In the genomic region with DNA sequence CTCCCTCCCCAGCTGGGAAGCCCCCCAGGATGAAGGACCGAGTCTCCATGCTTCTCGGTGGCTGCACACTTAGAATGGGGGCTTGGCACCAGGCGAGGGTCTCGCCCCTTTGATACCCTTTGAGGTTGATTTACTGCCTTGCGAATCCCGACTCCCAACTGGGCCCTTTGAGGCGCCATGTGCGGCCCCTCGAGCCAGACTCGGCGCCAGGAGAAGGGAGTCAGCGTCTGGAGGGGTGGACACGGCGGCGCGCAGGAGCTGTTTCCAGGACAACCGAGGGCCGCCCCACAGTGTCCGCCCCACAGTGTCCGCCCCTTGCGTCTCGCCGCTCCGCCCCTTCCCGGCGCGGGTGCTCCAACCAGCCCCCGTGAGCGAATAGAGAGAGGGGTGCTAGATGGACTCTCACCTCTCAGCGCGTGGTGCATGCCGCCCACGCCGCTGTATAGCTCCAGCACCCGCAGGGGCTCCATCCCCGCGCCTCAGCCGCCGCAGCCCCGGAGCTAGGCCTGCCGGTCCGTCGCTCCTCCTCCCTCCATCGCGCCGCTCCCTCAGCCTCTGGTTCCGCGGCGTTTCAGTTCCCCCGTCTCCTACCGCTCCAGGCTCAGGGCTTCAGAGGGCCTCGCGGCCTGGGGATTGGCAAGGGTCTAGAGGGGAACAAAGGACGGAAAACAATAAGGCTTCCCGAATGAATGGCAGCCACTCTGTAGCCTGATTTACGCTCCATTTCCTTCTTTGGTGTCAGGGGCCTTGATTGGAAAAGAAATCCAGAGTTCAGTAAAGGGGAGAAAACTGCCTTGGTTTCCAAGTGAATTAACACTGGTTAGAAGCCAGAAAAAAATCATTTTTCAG, we compare ENCODE assay signal across 1 cellular context.
TF ChIP-seq lines count a peak whose summit lies in the region.

A gene with protein sequence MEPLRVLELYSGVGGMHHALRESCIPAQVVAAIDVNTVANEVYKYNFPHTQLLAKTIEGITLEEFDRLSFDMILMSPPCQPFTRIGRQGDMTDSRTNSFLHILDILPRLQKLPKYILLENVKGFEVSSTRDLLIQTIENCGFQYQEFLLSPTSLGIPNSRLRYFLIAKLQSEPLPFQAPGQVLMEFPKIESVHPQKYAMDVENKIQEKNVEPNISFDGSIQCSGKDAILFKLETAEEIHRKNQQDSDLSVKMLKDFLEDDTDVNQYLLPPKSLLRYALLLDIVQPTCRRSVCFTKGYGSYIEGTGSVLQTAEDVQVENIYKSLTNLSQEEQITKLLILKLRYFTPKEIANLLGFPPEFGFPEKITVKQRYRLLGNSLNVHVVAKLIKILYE (minus strand): TSS at position 508 of the 849 bp plus-strand sequence. CDS start 38 bp downstream, at position 470.

TF ChIP-seq in K562, 482 proteins besides CTCF, POLR2A, EP300 and RAD21 (continued from another document and continues in another):
- TF ChIP-seq, protein P1, sequence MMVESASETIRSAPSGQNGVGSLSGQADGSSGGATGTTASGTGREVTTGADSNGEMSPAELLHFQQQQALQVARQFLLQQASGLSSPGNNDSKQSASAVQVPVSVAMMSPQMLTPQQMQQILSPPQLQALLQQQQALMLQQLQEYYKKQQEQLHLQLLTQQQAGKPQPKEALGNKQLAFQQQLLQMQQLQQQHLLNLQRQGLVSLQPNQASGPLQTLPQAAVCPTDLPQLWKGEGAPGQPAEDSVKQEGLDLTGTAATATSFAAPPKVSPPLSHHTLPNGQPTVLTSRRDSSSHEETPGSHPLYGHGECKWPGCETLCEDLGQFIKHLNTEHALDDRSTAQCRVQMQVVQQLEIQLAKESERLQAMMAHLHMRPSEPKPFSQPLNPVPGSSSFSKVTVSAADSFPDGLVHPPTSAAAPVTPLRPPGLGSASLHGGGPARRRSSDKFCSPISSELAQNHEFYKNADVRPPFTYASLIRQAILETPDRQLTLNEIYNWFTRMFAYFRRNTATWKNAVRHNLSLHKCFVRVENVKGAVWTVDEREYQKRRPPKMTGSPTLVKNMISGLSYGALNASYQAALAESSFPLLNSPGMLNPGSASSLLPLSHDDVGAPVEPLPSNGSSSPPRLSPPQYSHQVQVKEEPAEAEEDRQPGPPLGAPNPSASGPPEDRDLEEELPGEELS (CRISPR knock-in tag; IDR thresholded peaks at IDR 0.05; ENCODE audit: borderline replicate concordance), result no peak
- TF ChIP-seq, protein P2, sequence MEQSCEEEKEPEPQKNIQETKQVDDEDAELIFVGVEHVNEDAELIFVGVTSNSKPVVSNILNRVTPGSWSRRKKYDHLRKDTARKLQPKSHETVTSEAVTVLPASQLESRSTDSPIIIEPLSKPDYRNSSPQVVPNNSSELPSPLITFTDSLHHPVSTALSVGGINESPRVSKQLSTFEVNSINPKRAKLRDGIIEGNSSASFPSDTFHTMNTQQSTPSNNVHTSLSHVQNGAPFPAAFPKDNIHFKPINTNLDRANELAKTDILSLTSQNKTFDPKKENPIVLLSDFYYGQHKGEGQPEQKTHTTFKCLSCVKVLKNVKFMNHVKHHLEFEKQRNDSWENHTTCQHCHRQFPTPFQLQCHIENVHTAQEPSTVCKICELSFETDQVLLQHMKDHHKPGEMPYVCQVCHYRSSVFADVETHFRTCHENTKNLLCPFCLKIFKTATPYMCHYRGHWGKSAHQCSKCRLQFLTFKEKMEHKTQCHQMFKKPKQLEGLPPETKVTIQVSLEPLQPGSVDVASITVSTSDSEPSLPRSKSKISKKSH (CRISPR knock-in tag; IDR thresholded peaks at IDR 0.05), result no peak
- TF ChIP-seq, protein P3, sequence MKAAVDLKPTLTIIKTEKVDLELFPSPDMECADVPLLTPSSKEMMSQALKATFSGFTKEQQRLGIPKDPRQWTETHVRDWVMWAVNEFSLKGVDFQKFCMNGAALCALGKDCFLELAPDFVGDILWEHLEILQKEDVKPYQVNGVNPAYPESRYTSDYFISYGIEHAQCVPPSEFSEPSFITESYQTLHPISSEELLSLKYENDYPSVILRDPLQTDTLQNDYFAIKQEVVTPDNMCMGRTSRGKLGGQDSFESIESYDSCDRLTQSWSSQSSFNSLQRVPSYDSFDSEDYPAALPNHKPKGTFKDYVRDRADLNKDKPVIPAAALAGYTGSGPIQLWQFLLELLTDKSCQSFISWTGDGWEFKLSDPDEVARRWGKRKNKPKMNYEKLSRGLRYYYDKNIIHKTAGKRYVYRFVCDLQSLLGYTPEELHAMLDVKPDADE (conservative IDR thresholded peaks at IDR 0.05; ENCODE audit: control insufficient read depth, low read depth, low read length), result no peak; the same call in none of the 2 replicates
- TF ChIP-seq CBX1 (IDR thresholded peaks at IDR 0.05; ENCODE audit: low read depth) (peak; percentile 85; the same call in 1 of the 2 replicates), STAT5B (CRISPR knock-in tag; IDR thresholded peaks at IDR 0.05) (no peak), TAF15 (IDR thresholded peaks at IDR 0.05; ENCODE audit: low read depth, low read length) (no peak), BRCA1 (IDR thresholded peaks at IDR 0.05) (no peak), BRCA1 (CRISPR knock-in tag; IDR thresholded peaks at IDR 0.05) (no peak), DACH1 (IDR thresholded peaks at IDR 0.05; ENCODE audit: partially characterized antibody) (no peak), TAF7 (tag; IDR thresholded peaks at IDR 0.05) (peak; percentile 98), ZNF354B (CRISPR knock-in tag; IDR thresholded peaks at IDR 0.05) (no peak), SMAD4 (CRISPR knock-in tag; conservative IDR thresholded peaks at IDR 0.05) (peak; percentile 92), RCOR1 (IDR thresholded peaks at IDR 0.05; ENCODE audit: borderline replicate concordance in 1 of 2, low read depth in 2 of 2, low read length in 2 of 2) (peak in 1 of 2 experiments; percentile 60; a peak in 1 of 4 replicates), NR2C2 (CRISPR knock-in tag; IDR thresholded peaks at IDR 0.05) (0 out of 2 replicates have a peak, but pooled peaks have one; percentile 44), NR2C2 (tag; IDR thresholded peaks at IDR 0.05) (peak; percentile 68; the same call in 1 of the 2 replicates), ARID1B (IDR thresholded peaks at IDR 0.05) (no peak; the same call in 1 of the 2 replicates), RAD51 (IDR thresholded peaks at IDR 0.05; ENCODE audit: borderline replicate concordance, low read depth) (no peak), ZEB2 (IDR thresholded peaks at IDR 0.05) (peak; percentile 98), TEAD4 (IDR thresholded peaks at IDR 0.05; ENCODE audit: low read length) (peak; percentile 35; the same call in 1 of the 2 replicates), TEAD4 (CRISPR knock-in tag; IDR thresholded peaks at IDR 0.05; ENCODE audit: borderline replicate concordance) (no peak)
- TF ChIP-seq, protein P4, sequence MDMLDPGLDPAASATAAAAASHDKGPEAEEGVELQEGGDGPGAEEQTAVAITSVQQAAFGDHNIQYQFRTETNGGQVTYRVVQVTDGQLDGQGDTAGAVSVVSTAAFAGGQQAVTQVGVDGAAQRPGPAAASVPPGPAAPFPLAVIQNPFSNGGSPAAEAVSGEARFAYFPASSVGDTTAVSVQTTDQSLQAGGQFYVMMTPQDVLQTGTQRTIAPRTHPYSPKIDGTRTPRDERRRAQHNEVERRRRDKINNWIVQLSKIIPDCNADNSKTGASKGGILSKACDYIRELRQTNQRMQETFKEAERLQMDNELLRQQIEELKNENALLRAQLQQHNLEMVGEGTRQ (CRISPR knock-in tag; IDR thresholded peaks at IDR 0.05), result no peak
- TF ChIP-seq, protein P5, sequence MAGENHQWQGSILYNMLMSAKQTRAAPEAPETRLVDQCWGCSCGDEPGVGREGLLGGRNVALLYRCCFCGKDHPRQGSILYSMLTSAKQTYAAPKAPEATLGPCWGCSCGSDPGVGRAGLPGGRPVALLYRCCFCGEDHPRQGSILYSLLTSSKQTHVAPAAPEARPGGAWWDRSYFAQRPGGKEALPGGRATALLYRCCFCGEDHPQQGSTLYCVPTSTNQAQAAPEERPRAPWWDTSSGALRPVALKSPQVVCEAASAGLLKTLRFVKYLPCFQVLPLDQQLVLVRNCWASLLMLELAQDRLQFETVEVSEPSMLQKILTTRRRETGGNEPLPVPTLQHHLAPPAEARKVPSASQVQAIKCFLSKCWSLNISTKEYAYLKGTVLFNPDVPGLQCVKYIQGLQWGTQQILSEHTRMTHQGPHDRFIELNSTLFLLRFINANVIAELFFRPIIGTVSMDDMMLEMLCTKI (IDR thresholded peaks at IDR 0.05; ENCODE audit: partially characterized antibody), result no peak
- TF ChIP-seq, protein P6, sequence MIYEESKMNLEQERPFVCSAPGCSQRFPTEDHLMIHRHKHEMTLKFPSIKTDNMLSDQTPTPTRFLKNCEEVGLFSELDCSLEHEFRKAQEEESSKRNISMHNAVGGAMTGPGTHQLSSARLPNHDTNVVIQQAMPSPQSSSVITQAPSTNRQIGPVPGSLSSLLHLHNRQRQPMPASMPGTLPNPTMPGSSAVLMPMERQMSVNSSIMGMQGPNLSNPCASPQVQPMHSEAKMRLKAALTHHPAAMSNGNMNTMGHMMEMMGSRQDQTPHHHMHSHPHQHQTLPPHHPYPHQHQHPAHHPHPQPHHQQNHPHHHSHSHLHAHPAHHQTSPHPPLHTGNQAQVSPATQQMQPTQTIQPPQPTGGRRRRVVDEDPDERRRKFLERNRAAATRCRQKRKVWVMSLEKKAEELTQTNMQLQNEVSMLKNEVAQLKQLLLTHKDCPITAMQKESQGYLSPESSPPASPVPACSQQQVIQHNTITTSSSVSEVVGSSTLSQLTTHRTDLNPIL (CRISPR knock-in tag; IDR thresholded peaks at IDR 0.05), result no peak
- TF ChIP-seq, protein P7, sequence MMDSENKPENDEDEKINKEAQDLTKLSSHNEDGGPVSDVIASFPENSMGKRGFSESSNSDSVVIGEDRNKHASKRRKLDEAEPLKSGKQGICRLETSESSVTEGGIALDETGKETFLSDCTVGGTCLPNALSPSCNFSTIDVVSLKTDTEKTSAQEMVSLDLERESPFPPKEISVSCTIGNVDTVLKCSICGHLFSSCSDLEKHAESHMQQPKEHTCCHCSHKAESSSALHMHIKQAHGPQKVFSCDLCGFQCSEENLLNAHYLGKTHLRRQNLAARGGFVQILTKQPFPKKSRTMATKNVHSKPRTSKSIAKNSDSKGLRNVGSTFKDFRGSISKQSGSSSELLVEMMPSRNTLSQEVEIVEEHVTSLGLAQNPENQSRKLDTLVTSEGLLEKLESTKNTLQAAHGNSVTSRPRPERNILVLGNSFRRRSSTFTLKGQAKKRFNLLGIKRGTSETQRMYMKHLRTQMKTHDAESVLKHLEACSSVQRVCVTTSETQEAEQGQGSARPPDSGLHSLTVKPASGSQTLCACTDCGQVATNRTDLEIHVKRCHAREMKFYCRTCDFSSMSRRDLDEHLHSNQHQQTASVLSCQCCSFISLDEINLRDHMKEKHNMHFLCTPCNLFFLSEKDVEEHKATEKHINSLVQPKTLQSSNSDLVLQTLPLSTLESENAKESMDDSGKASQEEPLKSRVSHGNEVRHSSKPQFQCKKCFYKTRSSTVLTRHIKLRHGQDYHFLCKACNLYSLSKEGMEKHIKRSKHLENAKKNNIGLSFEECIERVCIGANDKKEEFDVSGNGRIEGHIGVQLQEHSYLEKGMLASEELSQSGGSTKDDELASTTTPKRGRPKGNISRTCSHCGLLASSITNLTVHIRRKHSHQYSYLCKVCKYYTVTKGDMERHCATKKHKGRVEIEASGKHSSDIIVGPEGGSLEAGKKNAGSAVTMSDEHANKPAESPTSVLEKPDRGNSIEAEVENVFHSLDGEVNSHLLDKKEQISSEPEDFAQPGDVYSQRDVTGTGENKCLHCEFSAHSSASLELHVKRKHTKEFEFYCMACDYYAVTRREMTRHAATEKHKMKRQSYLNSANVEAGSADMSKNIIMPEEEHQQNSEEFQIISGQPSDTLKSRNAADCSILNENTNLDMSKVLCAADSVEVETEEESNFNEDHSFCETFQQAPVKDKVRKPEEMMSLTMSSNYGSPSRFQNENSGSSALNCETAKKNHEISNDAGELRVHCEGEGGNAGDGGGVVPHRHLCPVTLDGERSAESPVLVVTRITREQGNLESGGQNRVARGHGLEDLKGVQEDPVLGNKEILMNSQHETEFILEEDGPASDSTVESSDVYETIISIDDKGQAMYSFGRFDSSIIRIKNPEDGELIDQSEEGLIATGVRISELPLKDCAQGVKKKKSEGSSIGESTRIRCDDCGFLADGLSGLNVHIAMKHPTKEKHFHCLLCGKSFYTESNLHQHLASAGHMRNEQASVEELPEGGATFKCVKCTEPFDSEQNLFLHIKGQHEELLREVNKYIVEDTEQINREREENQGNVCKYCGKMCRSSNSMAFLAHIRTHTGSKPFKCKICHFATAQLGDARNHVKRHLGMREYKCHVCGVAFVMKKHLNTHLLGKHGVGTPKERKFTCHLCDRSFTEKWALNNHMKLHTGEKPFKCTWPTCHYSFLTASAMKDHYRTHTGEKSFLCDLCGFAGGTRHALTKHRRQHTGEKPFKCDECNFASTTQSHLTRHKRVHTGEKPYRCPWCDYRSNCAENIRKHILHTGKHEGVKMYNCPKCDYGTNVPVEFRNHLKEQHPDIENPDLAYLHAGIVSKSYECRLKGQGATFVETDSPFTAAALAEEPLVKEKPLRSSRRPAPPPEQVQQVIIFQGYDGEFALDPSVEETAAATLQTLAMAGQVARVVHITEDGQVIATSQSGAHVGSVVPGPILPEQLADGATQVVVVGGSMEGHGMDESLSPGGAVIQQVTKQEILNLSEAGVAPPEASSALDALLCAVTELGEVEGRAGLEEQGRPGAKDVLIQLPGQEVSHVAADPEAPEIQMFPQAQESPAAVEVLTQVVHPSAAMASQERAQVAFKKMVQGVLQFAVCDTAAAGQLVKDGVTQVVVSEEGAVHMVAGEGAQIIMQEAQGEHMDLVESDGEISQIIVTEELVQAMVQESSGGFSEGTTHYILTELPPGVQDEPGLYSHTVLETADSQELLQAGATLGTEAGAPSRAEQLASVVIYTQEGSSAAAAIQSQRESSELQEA (IDR thresholded peaks at IDR 0.05; ENCODE audit: low read depth), result no peak
- TF ChIP-seq, protein P8, sequence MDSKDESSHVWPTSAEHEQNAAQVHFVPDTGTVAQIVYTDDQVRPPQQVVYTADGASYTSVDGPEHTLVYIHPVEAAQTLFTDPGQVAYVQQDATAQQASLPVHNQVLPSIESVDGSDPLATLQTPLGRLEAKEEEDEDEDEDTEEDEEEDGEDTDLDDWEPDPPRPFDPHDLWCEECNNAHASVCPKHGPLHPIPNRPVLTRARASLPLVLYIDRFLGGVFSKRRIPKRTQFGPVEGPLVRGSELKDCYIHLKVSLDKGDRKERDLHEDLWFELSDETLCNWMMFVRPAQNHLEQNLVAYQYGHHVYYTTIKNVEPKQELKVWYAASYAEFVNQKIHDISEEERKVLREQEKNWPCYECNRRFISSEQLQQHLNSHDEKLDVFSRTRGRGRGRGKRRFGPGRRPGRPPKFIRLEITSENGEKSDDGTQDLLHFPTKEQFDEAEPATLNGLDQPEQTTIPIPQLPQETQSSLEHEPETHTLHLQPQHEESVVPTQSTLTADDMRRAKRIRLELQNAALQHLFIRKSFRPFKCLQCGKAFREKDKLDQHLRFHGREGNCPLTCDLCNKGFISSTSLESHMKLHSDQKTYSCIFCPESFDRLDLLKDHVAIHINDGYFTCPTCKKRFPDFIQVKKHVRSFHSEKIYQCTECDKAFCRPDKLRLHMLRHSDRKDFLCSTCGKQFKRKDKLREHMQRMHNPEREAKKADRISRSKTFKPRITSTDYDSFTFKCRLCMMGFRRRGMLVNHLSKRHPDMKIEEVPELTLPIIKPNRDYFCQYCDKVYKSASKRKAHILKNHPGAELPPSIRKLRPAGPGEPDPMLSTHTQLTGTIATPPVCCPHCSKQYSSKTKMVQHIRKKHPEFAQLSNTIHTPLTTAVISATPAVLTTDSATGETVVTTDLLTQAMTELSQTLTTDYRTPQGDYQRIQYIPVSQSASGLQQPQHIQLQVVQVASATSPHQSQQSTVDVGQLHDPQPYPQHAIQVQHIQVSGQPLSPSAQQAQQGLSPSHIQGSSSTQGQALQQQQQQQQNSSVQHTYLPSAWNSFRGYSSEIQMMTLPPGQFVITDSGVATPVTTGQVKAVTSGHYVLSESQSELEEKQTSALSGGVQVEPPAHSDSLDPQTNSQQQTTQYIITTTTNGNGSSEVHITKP (IDR thresholded peaks at IDR 0.05; ENCODE audit: partially characterized antibody), result peak; percentile 81
